In the genomic region with DNA sequence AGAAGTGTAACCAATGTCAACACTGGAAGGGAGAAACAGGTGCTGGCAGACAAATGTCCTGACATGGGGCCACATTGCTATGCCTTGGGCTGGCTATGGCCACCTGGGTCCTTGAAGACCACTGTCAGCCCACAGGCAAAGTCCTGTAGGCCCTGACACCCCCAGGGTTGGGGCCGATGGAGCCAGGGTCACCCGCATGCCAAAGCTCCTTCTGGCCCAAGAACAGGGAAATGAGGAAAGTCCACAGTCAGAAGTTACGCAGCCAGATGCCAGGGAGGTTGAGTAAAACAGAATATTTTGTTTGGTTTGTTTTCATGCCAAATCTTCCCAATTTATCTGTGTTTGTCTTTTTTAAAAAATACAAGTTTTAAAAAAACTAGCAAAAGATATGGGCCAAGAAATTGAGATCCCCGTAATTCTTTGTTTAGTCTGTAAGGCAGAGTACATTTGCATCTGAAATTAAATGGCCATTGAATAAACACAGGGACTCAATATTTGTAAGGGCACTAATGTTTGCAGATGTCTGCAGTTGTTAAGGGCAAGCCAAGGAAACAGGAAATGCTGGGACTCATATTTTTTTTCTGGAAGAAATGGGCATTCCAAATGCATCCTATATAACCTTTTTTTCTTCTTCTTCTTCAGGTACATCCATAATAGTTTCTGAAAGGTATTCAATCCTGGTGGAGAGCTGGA, we compare ENCODE assay signal across 1 cellular context.
TF ChIP-seq lines count a peak whose summit lies in the region.

No MANE protein-coding gene starts in this region.

TF ChIP-seq in liver, 16 proteins besides CTCF, POLR2A, EP300 and RAD21 (continued from another document):
- peak; percentile 61 for TF ChIP-seq YY1 (IDR thresholded peaks at IDR 0.05)
- no peak for TF ChIP-seq EGR1 (IDR thresholded peaks at IDR 0.05; ENCODE audit: low read depth in 2 of 2)
- TF ChIP-seq TAF1 (conservative IDR thresholded peaks at IDR 0.05) = no peak
